ENCODE assay signal across 8 cellular contexts in the genomic region with DNA sequence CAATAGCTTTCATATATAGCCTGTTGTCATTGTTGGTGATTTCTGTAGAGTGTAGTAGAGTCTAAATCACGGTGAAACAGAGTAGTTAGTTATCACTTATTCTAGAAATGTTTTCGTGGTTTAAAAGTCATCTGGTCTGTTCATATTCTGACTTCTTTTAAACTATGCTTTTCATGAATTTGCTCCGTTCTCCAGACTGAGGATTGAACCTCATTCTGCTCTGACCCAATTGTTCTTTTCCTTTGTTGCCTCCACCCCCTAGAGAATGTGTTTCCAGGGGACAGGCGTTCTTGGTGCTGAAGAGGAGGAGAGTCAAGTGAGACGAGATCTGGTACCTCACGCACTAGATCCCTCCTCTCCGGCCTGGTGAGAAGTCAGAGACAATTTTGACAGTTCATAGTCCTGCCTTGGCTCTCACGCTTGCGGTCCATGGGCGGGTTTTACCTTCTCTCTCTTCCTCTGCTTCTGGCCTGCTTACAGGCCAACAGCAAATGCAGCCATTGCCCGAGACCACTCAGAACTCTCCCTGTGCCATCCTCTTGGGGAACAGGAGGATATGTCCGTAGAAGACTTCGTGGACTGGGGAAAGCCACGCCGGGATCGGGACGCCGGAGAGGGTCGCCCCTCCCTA. TPM values are rescaled to one million over a fixed set of nuclear protein-coding genes. Genes with fewer than 3 reads are reported as not detected.
DNase-seq lines count a peak whose midpoint lies in the region; ATAC-seq and TF ChIP-seq lines count a peak whose summit lies in the region.

No MANE protein-coding gene starts in this region.

- 0 out of 2 replicates have a peak, but pooled peaks cover 18% of the 10 kb centered on the region for H3K4me1 ChIP-seq in Caco-2

- H3K36me3 Mint-ChIP-seq in Caco-2 (ENCODE audit: insufficient read depth, unreplicated experiment), result peaks cover 18% of the 10 kb centered on the region
- peaks cover 16% of the 10 kb centered on the region for H3K36me3 Mint-ChIP-seq in activated CD4-positive, alpha-beta T cell treated with anti-CD3 and anti-CD28 coated beads, Interleukin-2, amount 10 ng/mL, durations not matched to agents 7 days and 5 days (ENCODE audit: low read depth)
- peaks cover 6% of the 10 kb centered on the region for H3K36me3 Mint-ChIP-seq in natural killer cell treated with Interleukin-12 subunit alpha and Interleukin-12 subunit beta and Interleukin-15 and Interleukin-18, amount 100 ng/mL, for 72 hours

- no peaks in the 10 kb centered on the region for H3K27me3 ChIP-seq in Caco-2 (replicated peaks; ENCODE audit: control insufficient read depth, insufficient read depth, low read length)

- POLR2A ChIA-PET in Caco-2 (lab: Charles Lee), result no interaction called here
- POLR2A ChIA-PET in activated CD4-positive, alpha-beta T cell treated with anti-CD3 and anti-CD28 coated beads, Interleukin-2, amount 10 ng/mL, durations not matched to agents 7 days and 5 days (lab: Charles Lee), result no interaction called here

- peaks cover 6% of the 10 kb centered on the region for H3K4me1 Mint-ChIP-seq in Caco-2 (ENCODE audit: low read depth, unreplicated experiment)
- peaks cover 48% of the 10 kb centered on the region for H3K4me1 Mint-ChIP-seq in activated CD4-positive, alpha-beta T cell treated with anti-CD3 and anti-CD28 coated beads, Interleukin-2, amount 10 ng/mL, durations not matched to agents 7 days and 5 days
- H3K4me1 Mint-ChIP-seq in natural killer cell treated with Interleukin-12 subunit alpha and Interleukin-12 subunit beta and Interleukin-15 and Interleukin-18, amount 100 ng/mL, for 72 hours (ENCODE audit: low read depth in 2 of 2), result peaks cover 34 to 41% of the 10 kb centered on the region in 2 donors

- no peaks in the 10 kb centered on the region for H3K27me3 Mint-ChIP-seq in Caco-2 (ENCODE audit: insufficient read depth, unreplicated experiment)
- H3K27me3 Mint-ChIP-seq in activated CD4-positive, alpha-beta T cell treated with anti-CD3 and anti-CD28 coated beads, Interleukin-2, amount 10 ng/mL, durations not matched to agents 7 days and 5 days, result no peaks in the 10 kb centered on the region
- H3K27me3 Mint-ChIP-seq in natural killer cell treated with Interleukin-12 subunit alpha and Interleukin-12 subunit beta and Interleukin-15 and Interleukin-18, amount 100 ng/mL, for 72 hours, result peaks cover 0 to 1% of the 10 kb centered on the region in 2 donors

- no peaks in the 10 kb centered on the region for H3K9me3 Mint-ChIP-seq in Caco-2 (ENCODE audit: unreplicated experiment)
- no peaks in the 10 kb centered on the region for H3K9me3 Mint-ChIP-seq in activated CD4-positive, alpha-beta T cell treated with anti-CD3 and anti-CD28 coated beads, Interleukin-2, amount 10 ng/mL, durations not matched to agents 7 days and 5 days
- H3K9me3 Mint-ChIP-seq in natural killer cell treated with Interleukin-12 subunit alpha and Interleukin-12 subunit beta and Interleukin-15 and Interleukin-18, amount 100 ng/mL, for 72 hours, result no peaks in the 10 kb centered on the region

- peak overlapping the region; percentile 98 for H3K4me3 Mint-ChIP-seq in Caco-2 (ENCODE audit: unreplicated experiment)
- peak overlapping the region; percentile 82 for H3K4me3 Mint-ChIP-seq in activated CD4-positive, alpha-beta T cell treated with anti-CD3 and anti-CD28 coated beads, Interleukin-2, amount 10 ng/mL, durations not matched to agents 7 days and 5 days
- peak overlapping the region; percentile 91 for H3K4me3 Mint-ChIP-seq in natural killer cell treated with Interleukin-12 subunit alpha and Interleukin-12 subunit beta and Interleukin-15 and Interleukin-18, amount 100 ng/mL, for 72 hours

- ATAC-seq in HG03175 (IDR thresholded peaks at IDR 0.05; ENCODE audit: unreplicated experiment), result peak; percentile 69
- ATAC-seq in esophagus mucosa, result peak; percentile 58
- peak; percentile 76 to 78 for ATAC-seq in natural killer cell treated with Interleukin-12 subunit alpha and Interleukin-12 subunit beta and Interleukin-15 and Interleukin-18, amount 100 ng/mL, for 72 hours

- TSS peak; percentile 39 for BruUV-seq in Caco-2 (replicated peaks; lab: Mats Ljungman, UMichigan)

- H3K9me3 ChIP-seq in Caco-2, result no peaks in the 10 kb centered on the region

- CTCF ChIA-PET in Caco-2 (lab: Charles Lee), result no interaction called here
- CTCF ChIA-PET in activated CD4-positive, alpha-beta T cell treated with anti-CD3 and anti-CD28 coated beads, Interleukin-2, amount 10 ng/mL, durations not matched to agents 7 days and 5 days (lab: Charles Lee), result no interaction called here

- H3K27ac Mint-ChIP-seq in Caco-2 (ENCODE audit: unreplicated experiment), result peak overlapping the region; percentile 95
- peak overlapping the region; percentile 98 for H3K27ac Mint-ChIP-seq in activated CD4-positive, alpha-beta T cell treated with anti-CD3 and anti-CD28 coated beads, Interleukin-2, amount 10 ng/mL, durations not matched to agents 7 days and 5 days
- peak overlapping the region; percentile 98 to 99 for H3K27ac Mint-ChIP-seq in natural killer cell treated with Interleukin-12 subunit alpha and Interleukin-12 subunit beta and Interleukin-15 and Interleukin-18, amount 100 ng/mL, for 72 hours

- no peaks in the 10 kb centered on the region for H3K36me3 ChIP-seq in Caco-2 (ENCODE audit: control insufficient read depth, insufficient read depth, low read length)

- DNase-seq in Caco-2, result no peak
- peak; percentile 49 for DNase-seq in NCI-H510A (lab: John Stamatoyannopoulos, UW)
- peak; percentile 84 for DNase-seq in activated CD4-positive, alpha-beta T cell treated with anti-CD3 and anti-CD28 coated beads, Interleukin-2, amount 10 ng/mL, durations not matched to agents 7 days and 5 days
- no peak for DNase-seq in natural killer cell treated with Interleukin-12 subunit alpha and Interleukin-12 subunit beta and Interleukin-15 and Interleukin-18, amount 100 ng/mL, for 72 hours (ENCODE audit: low spot score)
- DNase-seq in middle frontal gyrus (ENCODE audit: extremely low spot score, low spot score), result no peak

- no peak for TF ChIP-seq CTCF in Caco-2 (IDR thresholded peaks at IDR 0.05; ENCODE audit: insufficient read depth in 1 of 2, low read depth in 1 of 2, low read length in 1 of 2, severe bottlenecking in 1 of 2, unreplicated experiment in 1 of 2)

- intact Hi-C loops in Caco-2 (cut with micrococcal nuclease; ENCODE audit: unreplicated experiment), result loop anchor here (1.0 to 10.0 kb wide), 6 partner anchors 58 to 548 kb away; a partner anchor contains a TSS

- TF ChIP-seq POLR2A in GM19099 (IDR thresholded peaks at IDR 0.05; ENCODE audit: extremely low read depth, insufficient read length, low read depth), result peak; percentile 72

- H3K4me3 ChIP-seq in Caco-2 (ENCODE audit: low read depth, low read length), result peak overlapping the region; percentile 92

RNA-seq across cellular contexts. Expression of a gene that starts 0.6 kb away (rescaled TPM):
- total RNA-seq in Caco-2 (2022), result 32.2 and 35.8 TPM in 2 replicates
- 10 to 100 TPM; 51.5 to 56.0 TPM for total RNA-seq in activated CD4-positive, alpha-beta T cell treated with anti-CD3 and anti-CD28 coated beads, Interleukin-2, amount 10 ng/mL, durations not matched to agents 7 days and 5 days
- total RNA-seq in esophagus mucosa, result 21.6 TPM
- 10 to 100 TPM; 63.2 to 65.9 TPM for total RNA-seq in natural killer cell treated with Interleukin-12 subunit alpha and Interleukin-12 subunit beta and Interleukin-15 and Interleukin-18, amount 100 ng/mL, for 72 hours

RNA-seq across cellular contexts. Expression of a gene that starts 59.9 kb away (rescaled TPM):
- total RNA-seq in Caco-2 (2022), result not detected in 2 replicates
- total RNA-seq in activated CD4-positive, alpha-beta T cell treated with anti-CD3 and anti-CD28 coated beads, Interleukin-2, amount 10 ng/mL, durations not matched to agents 7 days and 5 days, result not detected
- not detected for total RNA-seq in esophagus mucosa
- total RNA-seq in natural killer cell treated with Interleukin-12 subunit alpha and Interleukin-12 subunit beta and Interleukin-15 and Interleukin-18, amount 100 ng/mL, for 72 hours, result not detected

Comparison
In these comparisons a context has a peak if more than half of its experiments do, and no peak if none do; other contexts are left out.
1. DNase-seq: peak in NCI-H510A (single experiment) and activated CD4-positive, alpha-beta T cell treated with anti-CD3 and anti-CD28 coated beads, Interleukin-2, amount 10 ng/mL, durations not matched to agents 7 days and 5 days (single experiment); none in Caco-2 (0 of 2), natural killer cell treated with Interleukin-12 subunit alpha and Interleukin-12 subunit beta and Interleukin-15 and Interleukin-18, amount 100 ng/mL, for 72 hours (single experiment) and middle frontal gyrus (single experiment).
2. Peak in every context shown above with its lines, with median percentiles within 50 percentile points of each other: H3K27ac Mint-ChIP-seq, H3K4me3 Mint-ChIP-seq and ATAC-seq.